Comparison of ENCODE assay signal across 7 cellular contexts in the genomic region with DNA sequence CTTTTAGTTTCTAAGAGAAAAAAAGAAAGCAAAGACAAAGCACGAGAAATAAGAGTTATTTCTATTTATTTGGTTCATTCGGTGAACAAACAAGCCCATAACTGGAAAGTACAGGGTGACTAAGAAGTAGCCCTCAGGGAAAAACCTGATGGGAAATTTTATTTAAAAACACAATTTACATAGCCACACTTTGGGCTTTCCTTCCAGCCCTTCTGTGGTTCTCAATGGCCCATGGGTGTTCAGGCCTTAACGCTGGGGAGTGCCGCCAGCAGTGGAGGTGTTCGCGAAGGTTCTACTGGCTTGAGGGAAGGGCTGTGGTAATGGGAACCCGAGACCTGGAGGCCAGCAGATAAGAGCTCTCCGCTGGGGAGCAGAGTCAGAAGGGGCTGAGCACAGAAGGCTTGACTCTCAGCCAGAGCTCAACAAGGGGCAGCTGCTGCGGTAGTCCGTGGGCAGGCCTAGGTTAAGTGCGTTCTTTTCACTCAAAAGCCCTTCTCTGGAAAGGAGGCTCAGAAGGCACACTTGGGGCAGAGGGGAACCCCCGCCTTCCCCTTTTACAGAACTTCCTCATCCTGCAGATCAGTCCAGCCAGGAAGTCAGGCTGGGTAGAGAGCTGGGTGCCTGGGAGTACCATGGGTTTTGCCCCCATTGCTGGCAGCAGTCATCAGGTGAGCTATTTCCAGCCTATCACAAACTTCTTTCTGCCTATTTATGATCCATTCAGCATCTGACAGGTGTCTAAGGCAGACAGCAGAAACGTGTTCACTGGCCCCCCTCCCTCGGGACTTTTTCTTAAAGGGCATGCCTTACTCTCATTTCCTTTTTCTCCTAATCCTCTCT. TPM values are rescaled to one million over a fixed set of nuclear protein-coding genes. Genes with fewer than 3 reads are reported as not detected.
DNase-seq lines count a peak whose midpoint lies in the region; ATAC-seq lines count a peak whose summit lies in the region.

No MANE protein-coding gene starts in this region.

- peak overlapping the region; percentile 1 for H3K4me3 Mint-ChIP-seq in activated T-cell treated with anti-CD3 and anti-CD28 coated beads, Interleukin-2, amount 50 U/mL, for 4 hours

- DNase-seq in M059J (ENCODE audit: low read depth), result peak; percentile 57
- no peak for DNase-seq in activated T-cell treated with anti-CD3 and anti-CD28 coated beads, Interleukin-2, amount 50 U/mL, for 4 hours
- DNase-seq in sciatic nerve (ENCODE audit: low spot score), result no peak
- no peak for DNase-seq in NCI-H69 (lab: John Stamatoyannopoulos, UW)
- no peak for DNase-seq in 8988T

- intact Hi-C loops in sciatic nerve (cut with DNase I), result no loop called here

- peaks cover 2% of the 10 kb centered on the region for H3K27me3 Mint-ChIP-seq in activated T-cell treated with anti-CD3 and anti-CD28 coated beads, Interleukin-2, amount 50 U/mL, for 4 hours (ENCODE audit: low read depth)

- ATAC-seq in GM18858 (IDR thresholded peaks at IDR 0.05; ENCODE audit: unreplicated experiment), result peak; percentile 61
- peak; percentile 77 for ATAC-seq in GM21717 (IDR thresholded peaks at IDR 0.05; ENCODE audit: unreplicated experiment)
- peak; percentile 70 to 73 for ATAC-seq in activated T-cell treated with anti-CD3 and anti-CD28 coated beads, Interleukin-2, amount 50 U/mL, for 4 hours
- ATAC-seq in sciatic nerve, result peak; percentile 84

- no peaks in the 10 kb centered on the region for H3K36me3 Mint-ChIP-seq in activated T-cell treated with anti-CD3 and anti-CD28 coated beads, Interleukin-2, amount 50 U/mL, for 4 hours (ENCODE audit: insufficient read depth)

- H3K4me1 Mint-ChIP-seq in activated T-cell treated with anti-CD3 and anti-CD28 coated beads, Interleukin-2, amount 50 U/mL, for 4 hours (ENCODE audit: low read depth), result peaks cover 34% of the 10 kb centered on the region

- H3K9me3 Mint-ChIP-seq in activated T-cell treated with anti-CD3 and anti-CD28 coated beads, Interleukin-2, amount 50 U/mL, for 4 hours, result peaks cover 14% of the 10 kb centered on the region

RNA-seq across cellular contexts. Expression of gene CD83, which starts 8.8 kb away (rescaled TPM):
- total RNA-seq in M059J (2014; rRNA removed; shearing (Covaris generic)), result 6.8 and 8.9 TPM in 2 replicates
- 10 to 100 TPM; 27.4 to 49.8 (median 27.5) TPM for total RNA-seq in activated T-cell treated with anti-CD3 and anti-CD28 coated beads, Interleukin-2, amount 50 U/mL, for 4 hours
- total RNA-seq in sciatic nerve, result 22.3 TPM
